In genomic region chr20:62743777-62744317, GRCh38 we compare ENCODE assay signal across 1 cellular context.
TF ChIP-seq lines count a peak whose summit lies in the region.

No MANE protein-coding gene starts in this region.

TF ChIP-seq in IMR-90, 13 proteins besides CTCF, POLR2A, EP300 and RAD21:
- TF ChIP-seq RCOR1 (IDR thresholded peaks at IDR 0.05; ENCODE audit: insufficient replicate concordance, low read length), result no peak
- TF ChIP-seq BHLHE40 (IDR thresholded peaks at IDR 0.05; ENCODE audit: low read depth, low read length), result no peak
- no peak for TF ChIP-seq MAZ (IDR thresholded peaks at IDR 0.05; ENCODE audit: borderline replicate concordance, low read depth, low read length)
- no peak for TF ChIP-seq MXI1 (IDR thresholded peaks at IDR 0.05; ENCODE audit: borderline replicate concordance, low read depth, low read length)
- no peak for TF ChIP-seq NFE2L2 (IDR thresholded peaks at IDR 0.05; ENCODE audit: low read depth, low read length)
- no peak for TF ChIP-seq CHD1 (IDR thresholded peaks at IDR 0.05; ENCODE audit: low read depth, low read length)
- no peak for TF ChIP-seq FOS (IDR thresholded peaks at IDR 0.05; ENCODE audit: low read depth, low read length)
- no peak for TF ChIP-seq ELK1 (IDR thresholded peaks at IDR 0.05; ENCODE audit: borderline replicate concordance, low read depth, low read length)
- TF ChIP-seq MAFK (IDR thresholded peaks at IDR 0.05; ENCODE audit: low read depth, low read length), result no peak
- TF ChIP-seq SMC3 (IDR thresholded peaks at IDR 0.05; ENCODE audit: low read depth, low read length), result no peak
- TF ChIP-seq USF2 (IDR thresholded peaks at IDR 0.05; ENCODE audit: low read depth, low read length), result no peak
- TF ChIP-seq RFX5 (IDR thresholded peaks at IDR 0.05; ENCODE audit: low read depth, low read length), result no peak
